1 cellular context compared by ENCODE assay signal in genomic region chr20:63690001-63690897, GRCh38.
TF ChIP-seq lines count a peak whose summit lies in the region.

No MANE protein-coding gene starts in this region.

TF ChIP-seq in HepG2, 621 proteins besides CTCF, POLR2A, EP300 and RAD21:
- TF ChIP-seq ZBTB26 (CRISPR knock-in tag; IDR thresholded peaks at IDR 0.05; ENCODE audit: borderline replicate concordance) = no peak
- no peak for TF ChIP-seq SAFB2 (CRISPR knock-in tag; IDR thresholded peaks at IDR 0.05; ENCODE audit: borderline replicate concordance, low read depth)
- no peak for TF ChIP-seq HBP1 (CRISPR knock-in tag; IDR thresholded peaks at IDR 0.05; ENCODE audit: low read depth)
- TF ChIP-seq BHLHE40 (IDR thresholded peaks at IDR 0.05; ENCODE audit: low read length) = no peak
- no peak for TF ChIP-seq PAWR (CRISPR knock-in tag; IDR thresholded peaks at IDR 0.05; ENCODE audit: borderline replicate concordance)
- no peak for TF ChIP-seq PCBP2 (optimal IDR thresholded peaks at IDR 0.05; ENCODE audit: low read depth, low read length, poor library complexity, severe bottlenecking)
- no peak for TF ChIP-seq PRDM15 (CRISPR knock-in tag; IDR thresholded peaks at IDR 0.05)
- TF ChIP-seq ZNF224 (CRISPR knock-in tag; IDR thresholded peaks at IDR 0.05) = no peak
- TF ChIP-seq FOXA3 (CRISPR knock-in tag; IDR thresholded peaks at IDR 0.05) = no peak
- peak; percentile 3 for TF ChIP-seq POLR2G (IDR thresholded peaks at IDR 0.05; ENCODE audit: low read depth, low read length)
- TF ChIP-seq, protein P1, sequence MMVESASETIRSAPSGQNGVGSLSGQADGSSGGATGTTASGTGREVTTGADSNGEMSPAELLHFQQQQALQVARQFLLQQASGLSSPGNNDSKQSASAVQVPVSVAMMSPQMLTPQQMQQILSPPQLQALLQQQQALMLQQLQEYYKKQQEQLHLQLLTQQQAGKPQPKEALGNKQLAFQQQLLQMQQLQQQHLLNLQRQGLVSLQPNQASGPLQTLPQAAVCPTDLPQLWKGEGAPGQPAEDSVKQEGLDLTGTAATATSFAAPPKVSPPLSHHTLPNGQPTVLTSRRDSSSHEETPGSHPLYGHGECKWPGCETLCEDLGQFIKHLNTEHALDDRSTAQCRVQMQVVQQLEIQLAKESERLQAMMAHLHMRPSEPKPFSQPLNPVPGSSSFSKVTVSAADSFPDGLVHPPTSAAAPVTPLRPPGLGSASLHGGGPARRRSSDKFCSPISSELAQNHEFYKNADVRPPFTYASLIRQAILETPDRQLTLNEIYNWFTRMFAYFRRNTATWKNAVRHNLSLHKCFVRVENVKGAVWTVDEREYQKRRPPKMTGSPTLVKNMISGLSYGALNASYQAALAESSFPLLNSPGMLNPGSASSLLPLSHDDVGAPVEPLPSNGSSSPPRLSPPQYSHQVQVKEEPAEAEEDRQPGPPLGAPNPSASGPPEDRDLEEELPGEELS (CRISPR knock-in tag; IDR thresholded peaks at IDR 0.05) = no peak
- TF ChIP-seq, protein P2, sequence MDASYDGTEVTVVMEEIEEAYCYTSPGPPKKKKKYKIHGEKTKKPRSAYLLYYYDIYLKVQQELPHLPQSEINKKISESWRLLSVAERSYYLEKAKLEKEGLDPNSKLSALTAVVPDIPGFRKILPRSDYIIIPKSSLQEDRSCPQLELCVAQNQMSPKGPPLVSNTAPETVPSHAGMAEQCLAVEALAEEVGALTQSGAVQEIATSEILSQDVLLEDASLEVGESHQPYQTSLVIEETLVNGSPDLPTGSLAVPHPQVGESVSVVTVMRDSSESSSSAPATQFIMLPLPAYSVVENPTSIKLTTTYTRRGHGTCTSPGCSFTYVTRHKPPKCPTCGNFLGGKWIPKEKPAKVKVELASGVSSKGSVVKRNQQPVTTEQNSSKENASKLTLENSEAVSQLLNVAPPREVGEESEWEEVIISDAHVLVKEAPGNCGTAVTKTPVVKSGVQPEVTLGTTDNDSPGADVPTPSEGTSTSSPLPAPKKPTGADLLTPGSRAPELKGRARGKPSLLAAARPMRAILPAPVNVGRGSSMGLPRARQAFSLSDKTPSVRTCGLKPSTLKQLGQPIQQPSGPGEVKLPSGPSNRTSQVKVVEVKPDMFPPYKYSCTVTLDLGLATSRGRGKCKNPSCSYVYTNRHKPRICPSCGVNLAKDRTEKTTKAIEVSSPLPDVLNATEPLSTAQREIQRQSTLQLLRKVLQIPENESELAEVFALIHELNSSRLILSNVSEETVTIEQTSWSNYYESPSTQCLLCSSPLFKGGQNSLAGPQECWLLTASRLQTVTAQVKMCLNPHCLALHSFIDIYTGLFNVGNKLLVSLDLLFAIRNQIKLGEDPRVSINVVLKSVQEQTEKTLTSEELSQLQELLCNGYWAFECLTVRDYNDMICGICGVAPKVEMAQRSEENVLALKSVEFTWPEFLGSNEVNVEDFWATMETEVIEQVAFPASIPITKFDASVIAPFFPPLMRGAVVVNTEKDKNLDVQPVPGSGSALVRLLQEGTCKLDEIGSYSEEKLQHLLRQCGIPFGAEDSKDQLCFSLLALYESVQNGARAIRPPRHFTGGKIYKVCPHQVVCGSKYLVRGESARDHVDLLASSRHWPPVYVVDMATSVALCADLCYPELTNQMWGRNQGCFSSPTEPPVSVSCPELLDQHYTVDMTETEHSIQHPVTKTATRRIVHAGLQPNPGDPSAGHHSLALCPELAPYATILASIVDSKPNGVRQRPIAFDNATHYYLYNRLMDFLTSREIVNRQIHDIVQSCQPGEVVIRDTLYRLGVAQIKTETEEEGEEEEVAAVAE (CRISPR knock-in tag; IDR thresholded peaks at IDR 0.05; ENCODE audit: borderline replicate concordance) = no peak
- TF ChIP-seq KDM5B (CRISPR knock-in tag; IDR thresholded peaks at IDR 0.05; ENCODE audit: borderline replicate concordance) = 0 out of 2 replicates have a peak, but pooled peaks have one; percentile 8
- TF ChIP-seq SSRP1 (CRISPR knock-in tag; IDR thresholded peaks at IDR 0.05) = 0 out of 2 replicates have a peak, but pooled peaks have one; percentile 19
- TF ChIP-seq RBM39 (IDR thresholded peaks at IDR 0.05; ENCODE audit: low read depth, low read length, poor library complexity, severe bottlenecking) = no peak
- no peak for TF ChIP-seq MAF1 (CRISPR knock-in tag; IDR thresholded peaks at IDR 0.05; ENCODE audit: borderline replicate concordance)
- TF ChIP-seq, protein P3, sequence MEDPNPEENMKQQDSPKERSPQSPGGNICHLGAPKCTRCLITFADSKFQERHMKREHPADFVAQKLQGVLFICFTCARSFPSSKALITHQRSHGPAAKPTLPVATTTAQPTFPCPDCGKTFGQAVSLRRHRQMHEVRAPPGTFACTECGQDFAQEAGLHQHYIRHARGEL (CRISPR knock-in tag; IDR thresholded peaks at IDR 0.05) = no peak
- no peak for TF ChIP-seq ZNF775 (CRISPR knock-in tag; IDR thresholded peaks at IDR 0.05; ENCODE audit: borderline replicate concordance)
- peak; percentile 87 for TF ChIP-seq AGO1 (IDR thresholded peaks at IDR 0.05; ENCODE audit: low read depth, low read length, poor library complexity, severe bottlenecking)
- TF ChIP-seq, protein P4, sequence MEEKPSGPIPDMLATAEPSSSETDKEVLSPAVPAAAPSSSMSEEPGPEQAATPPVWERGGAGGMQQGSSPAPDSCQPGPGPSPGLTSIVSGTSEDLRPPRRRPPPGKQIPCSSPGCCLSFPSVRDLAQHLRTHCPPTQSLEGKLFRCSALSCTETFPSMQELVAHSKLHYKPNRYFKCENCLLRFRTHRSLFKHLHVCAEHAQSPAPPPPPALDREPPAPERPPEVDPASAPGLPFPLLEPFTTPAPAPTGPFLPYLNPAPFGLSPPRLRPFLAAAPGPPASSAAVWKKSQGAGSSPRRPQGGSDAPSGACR (CRISPR knock-in tag; IDR thresholded peaks at IDR 0.05) = no peak
- no peak for TF ChIP-seq ZNF407 (CRISPR knock-in tag; IDR thresholded peaks at IDR 0.05; ENCODE audit: not compliant biosample characterization)
- no peak for TF ChIP-seq ISL2 (CRISPR knock-in tag; IDR thresholded peaks at IDR 0.05)
- peak; percentile 4 for TF ChIP-seq AGO2 (optimal IDR thresholded peaks at IDR 0.05; ENCODE audit: low read depth, low read length)
- TF ChIP-seq CBFB (CRISPR knock-in tag; IDR thresholded peaks at IDR 0.05) = no peak
- TF ChIP-seq HDAC1 (CRISPR knock-in tag; IDR thresholded peaks at IDR 0.05) = no peak
